Comparison of ENCODE assay signal across 9 cellular contexts in the genomic region with DNA sequence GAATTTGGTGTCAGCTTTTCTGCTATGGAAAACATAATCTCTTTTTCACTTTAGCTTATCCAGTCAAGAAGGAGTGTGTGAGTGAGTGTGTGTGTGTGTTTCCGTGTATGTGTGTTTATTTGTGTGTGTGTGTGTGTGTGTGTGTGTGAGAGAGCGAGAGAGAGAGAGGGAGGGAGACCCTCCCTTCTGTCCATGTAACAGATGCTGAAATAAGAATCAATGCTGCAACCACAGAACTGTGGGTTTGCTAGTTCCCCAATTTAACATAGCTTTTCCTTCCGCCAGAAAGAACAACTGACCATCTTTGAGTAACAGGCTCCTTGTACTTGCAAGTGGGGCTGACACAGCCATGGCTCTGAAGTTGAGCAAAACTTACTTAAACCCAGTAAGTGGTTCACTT. TPM values are rescaled to one million over a fixed set of nuclear protein-coding genes. Genes with fewer than 3 reads are reported as not detected.
A peak's percentile ranks its signal among the peaks of the same experiment; 100 is the strongest.
DNase-seq lines count a peak whose midpoint lies in the region; ATAC-seq and TF ChIP-seq lines count a peak whose summit lies in the region.
"Had no signal": no experiment of that assay in that cellular context is flagged by ENCODE, and none has a peak within 500 bp of the region (broad histone marks: within the 10 kb centered on the region; RNA-seq: fewer than 3 reads in every experiment).

No MANE protein-coding gene starts in this region.

- peaks cover 66% of the 10 kb centered on the region for H3K4me1 ChIP-seq in CD8-positive, alpha-beta T cell (ENCODE audit: insufficient read depth, low read length)

- H3K27ac Mint-ChIP-seq in CD8-positive, alpha-beta T cell: peak overlapping the region; percentile 94

- H3K27ac ChIP-seq in CD8-positive, alpha-beta T cell (ENCODE audit: low read depth, low read length): peak overlapping the region; percentile 51

- TF ChIP-seq CTCF in CD8-positive, alpha-beta T cell (IDR thresholded peaks at IDR 0.05): no peak

- DNase-seq in CD8-positive, alpha-beta T cell: no peak
- DNase-seq in Kasumi-1 (lab: John Stamatoyannopoulos, UW) (peak; percentile 95 to 96), erythroblast (lab: John Stamatoyannopoulos, UW) (peak; percentile 35 to 39), ureter (ENCODE audit: low spot score) (no peak), foreskin melanocyte (no peak), NCI-H774 (lab: John Stamatoyannopoulos, UW) (no peak)
- no peak for DNase-seq in NK-92 treated with Interleukin-12 subunit alpha and Interleukin-12 subunit beta, amount 100 ng/mL, for 24 hours (lab: John Stamatoyannopoulos, UW)

- no peaks in the 10 kb centered on the region for H3K36me3 ChIP-seq in CD8-positive, alpha-beta T cell (ENCODE audit: insufficient read depth, low read length)
- H3K36me3 ChIP-seq: tibial nerve had no signal

- H3K4me3 ChIP-seq in CD8-positive, alpha-beta T cell (ENCODE audit: low read depth, low read length): peak overlapping the region; percentile 40

- H3K36me3 Mint-ChIP-seq in CD8-positive, alpha-beta T cell: peaks cover 44% of the 10 kb centered on the region

- no peak for ATAC-seq in CD8-positive, alpha-beta T cell
- peak; percentile 41 for ATAC-seq in GM21447 (IDR thresholded peaks at IDR 0.05; ENCODE audit: unreplicated experiment)

- CTCF ChIA-PET in CD8-positive, alpha-beta T cell (lab: Charles Lee): interaction anchor here (0.7 to 9.7 kb wide), 8 partner anchors 9 to 124 kb away, joined by 3 to 148 read pairs (median 3); a partner anchor contains a TSS

- H3K9me3 ChIP-seq in CD8-positive, alpha-beta T cell (ENCODE audit: low read length): no peaks in the 10 kb centered on the region
- H3K9me3 ChIP-seq: tibial nerve had no signal

- intact Hi-C loops in CD8-positive, alpha-beta T cell (cut with DNase I, micrococcal nuclease): no loop called here

- POLR2A ChIA-PET in CD8-positive, alpha-beta T cell (lab: Charles Lee): interaction anchor here (1.0 to 2.5 kb wide), 5 partner anchors 9 to 34 kb away, joined by 3 to 15 read pairs (median 5); no protein-coding TSS in a partner anchor

- no peaks in the 10 kb centered on the region for H3K27me3 Mint-ChIP-seq in CD8-positive, alpha-beta T cell (ENCODE audit: low read depth)

- no peak for TF ChIP-seq POLR2A in erythroblast (IDR thresholded peaks at IDR 0.05; ENCODE audit: low read length)

- H3K4me3 Mint-ChIP-seq in CD8-positive, alpha-beta T cell: peak overlapping the region; percentile 79

- H3K4me1 Mint-ChIP-seq in CD8-positive, alpha-beta T cell (ENCODE audit: low read depth): peaks cover 66% of the 10 kb centered on the region

- H3K27me3 ChIP-seq in CD8-positive, alpha-beta T cell (ENCODE audit: insufficient read depth, low read length): no peaks in the 10 kb centered on the region
- H3K27me3 ChIP-seq: tibial nerve had no signal

- no peaks in the 10 kb centered on the region for H3K9me3 Mint-ChIP-seq in CD8-positive, alpha-beta T cell

RNA-seq across cellular contexts. Expression of a gene that starts 5.2 kb away (rescaled TPM):
- 100 to 1,000 TPM; 241 to 252 TPM for total RNA-seq in CD8-positive, alpha-beta T cell
- total RNA-seq in ureter: 44.8 TPM

RNA-seq across cellular contexts. Expression of a gene that starts 35.0 kb away (rescaled TPM):
- under 1 TPM; 0.22 to 0.31 TPM for total RNA-seq in CD8-positive, alpha-beta T cell
- 0.83 TPM for total RNA-seq in ureter

Comparison
In these comparisons a context has a peak if more than half of its experiments do, and no peak if none do; other contexts are left out.
1. DNase-seq: peak in Kasumi-1 (2 of 2) and erythroblast (2 of 2); none in CD8-positive, alpha-beta T cell (0 of 7), ureter (single experiment), foreskin melanocyte (single experiment), NCI-H774 (single experiment) and NK-92 treated with Interleukin-12 subunit alpha and Interleukin-12 subunit beta, amount 100 ng/mL, for 24 hours (single experiment).